ENCODE assay signal across 8 cellular contexts in genomic region chr7:142303650-142304049, GRCh38. TPM values are rescaled to one million over a fixed set of nuclear protein-coding genes. Genes with fewer than 3 reads are reported as not detected.
DNase-seq lines count a peak whose midpoint lies in the region; ATAC-seq and TF ChIP-seq lines count a peak whose summit lies in the region.

No MANE protein-coding gene starts in this region.

- no peaks in the 10 kb centered on the region for H4K20me1 ChIP-seq in HCT116 (ENCODE audit: insufficient read depth)

- H3K9ac ChIP-seq in HCT116 (ENCODE audit: low read length) (no peak overlapping the region), liver (ENCODE audit: low read depth in 1 of 2, low read length in 2 of 2) (no peak overlapping the region)

- no peaks in the 10 kb centered on the region for H3K79me2 ChIP-seq in HCT116 (ENCODE audit: insufficient read depth, low read length)

- no TSS peak for BruUV-seq in HCT116 (replicated peaks; lab: Mats Ljungman, UMichigan)

- H3K4me1 ChIP-seq in HCT116 (ENCODE audit: control insufficient read depth in 1 of 2, insufficient read depth in 2 of 2, low read length in 2 of 2) (no peaks in the 10 kb centered on the region), liver (ENCODE audit: control insufficient read depth in 4 of 4, insufficient read depth in 4 of 4, low read length in 3 of 4) (no peaks in the 10 kb centered on the region)

- TF ChIP-seq RAD21 in HCT116 (IDR thresholded peaks at IDR 0.05; ENCODE audit: low read depth): peak; percentile 59
- TF ChIP-seq RAD21 in liver (IDR thresholded peaks at IDR 0.05): peak; percentile 18 to 25

- POLR2A ChIA-PET in HCT116 (lab: Charles Lee): interaction anchor here (1.0 kb wide), 1 partner anchor 39 kb away, joined by 3 read pairs; no protein-coding TSS in a partner anchor

- no peak overlapping the region for H3K4me2 ChIP-seq in HCT116 (ENCODE audit: low read length)

- intact Hi-C loops in HCT116 (cut with micrococcal nuclease): loop anchor here (2.0 kb wide), 1 partner anchor 329 kb away; no protein-coding TSS in a partner anchor

- H3K27me3 ChIP-seq in HCT116 (ENCODE audit: insufficient read depth, low read length): no peaks in the 10 kb centered on the region
- peaks cover 0 to 15% (median 1%) of the 10 kb centered on the region in 4 donors for H3K27me3 ChIP-seq in liver (ENCODE audit: control insufficient read depth in 4 of 4, insufficient read depth in 4 of 4, low read length in 3 of 4)

- H3K9me2 ChIP-seq in HCT116 (ENCODE audit: insufficient read depth): no peaks in the 10 kb centered on the region

- CTCF ChIA-PET in HCT116 (lab: Charles Lee): interaction anchor here (1.0 to 4.3 kb wide), 17 partner anchors 9 to 328 kb away, joined by 3 to 33 read pairs (median 6); no protein-coding TSS in a partner anchor

- no peak for TF ChIP-seq POLR2A in HCT116 (IDR thresholded peaks at IDR 0.05; ENCODE audit: borderline replicate concordance, extremely low read depth, insufficient read depth, insufficient read length)

- H3K9me3 ChIP-seq in HCT116 (ENCODE audit: control insufficient read depth in 1 of 2, insufficient read depth in 1 of 2, low read depth in 1 of 2, low read length in 2 of 2) (no peaks in the 10 kb centered on the region), liver (ENCODE audit: control insufficient read depth in 4 of 4, low read length in 3 of 4) (no peaks in the 10 kb centered on the region)

- no peak overlapping the region for H3K27ac ChIP-seq in HCT116 (ENCODE audit: low read depth, low read length)
- no peak overlapping the region for H3K27ac ChIP-seq in liver (ENCODE audit: low read depth in 1 of 2, low read length in 2 of 2)

- no peak overlapping the region for H2AFZ ChIP-seq in HCT116 (ENCODE audit: low read depth, low read length, poor library complexity, severe bottlenecking)

- DNase-seq in Daoy (ENCODE audit: low read depth) (peak; percentile 45), HCT116 (ENCODE audit: low read depth, low spot score) (peak; percentile 18), HCEC 1CT (no peak), amygdala (lab: John Stamatoyannopoulos, UW) (no peak)
- no peak for DNase-seq in activated naive CD4-positive, alpha-beta T cell (lab: John Stamatoyannopoulos, UW)

- H3K36me3 ChIP-seq in HCT116 (ENCODE audit: control insufficient read depth in 1 of 2, insufficient read depth in 2 of 2, low read length in 2 of 2) (no peaks in the 10 kb centered on the region), liver (ENCODE audit: control insufficient read depth in 4 of 4, insufficient read depth in 3 of 4, low read depth in 1 of 4, low read length in 3 of 4) (no peaks in the 10 kb centered on the region)

- TF ChIP-seq CTCF in HCT116 (IDR thresholded peaks at IDR 0.05 in 2 of 3, conservative IDR thresholded peaks at IDR 0.05 in 1 of 3; ENCODE audit: borderline replicate concordance in 1 of 3, insufficient read depth in 1 of 3, low read depth in 2 of 3, low read length in 2 of 3) (peak; percentile 50 to 57 (median 54); a peak in 5 of 6 replicates), liver (IDR thresholded peaks at IDR 0.05; ENCODE audit: low read depth, low read length, missing input control) (peak; percentile 6)

- RAD21 ChIA-PET in HCT116 (lab: Charles Lee; ENCODE audit: low non-redundant PET in 1 of 2, low total read pairs in 2 of 2, uncharacterized antibody in 2 of 2, unreplicated experiment in 2 of 2): no interaction called here

- peak; percentile 79 for ATAC-seq in HCT116
- peak; percentile 68 for ATAC-seq in SK-N-SH treated with all-trans-retinoic acid at 6 μM for 48 hours
- ATAC-seq in HG03520 (IDR thresholded peaks at IDR 0.05; ENCODE audit: unreplicated experiment): no peak

- H3K4me3 ChIP-seq in HCT116 (replicated peaks in 1 of 2; ENCODE audit: low read depth in 1 of 2, low read length in 2 of 2): no peak overlapping the region
- no peak overlapping the region for H3K4me3 ChIP-seq in liver (ENCODE audit: low read depth in 1 of 3, low read length in 3 of 3)

- 20% methylated on average over 2 of the region's 2 CpGs for WGBS in liver

TF ChIP-seq in HCT116, 20 proteins besides CTCF, POLR2A, EP300 and RAD21:
- TF ChIP-seq ZBTB33 (IDR thresholded peaks at IDR 0.05; ENCODE audit: extremely low read depth, insufficient replicate concordance, low read length): no peak
TF ChIP-seq in HCT116: peak in this region for 0.

TF ChIP-seq in SK-N-SH treated with all-trans-retinoic acid at 6 μM for 48 hours, 23 proteins besides CTCF, POLR2A, EP300 and RAD21:
- TF ChIP-seq POU6F1 (CRISPR knock-in tag; IDR thresholded peaks at IDR 0.05; ENCODE audit: borderline replicate concordance, low read depth): no peak
- no peak for TF ChIP-seq TOX (CRISPR knock-in tag; IDR thresholded peaks at IDR 0.05; ENCODE audit: borderline replicate concordance)
- TF ChIP-seq SNAI2 (CRISPR knock-in tag; IDR thresholded peaks at IDR 0.05): no peak

TF ChIP-seq in liver, 16 proteins besides CTCF, POLR2A, EP300 and RAD21:
- no peak for TF ChIP-seq SP1 (IDR thresholded peaks at IDR 0.05)
- no peak for TF ChIP-seq ATF3 (IDR thresholded peaks at IDR 0.05)
- no peak for TF ChIP-seq NR2F2 (IDR thresholded peaks at IDR 0.05)
- no peak for TF ChIP-seq JUND (IDR thresholded peaks at IDR 0.05)
- TF ChIP-seq HNF4A (conservative IDR thresholded peaks at IDR 0.05): no peak
TF ChIP-seq in liver: peak in this region for 0.

RNA-seq across cellular contexts. Expression of gene PRSS58, which starts 45.8 kb away (rescaled TPM):
- not detected in 2 replicates for total RNA-seq in Daoy (2014; rRNA removed; shearing (Covaris generic))
- total RNA-seq in HCT116 (2021; ENCODE audit: unreplicated experiment) (not detected), liver (not detected)
- polyA plus RNA-seq in HCT116 (2012): not detected in 2 replicates
- not detected for polyA plus RNA-seq in liver

Comparison
In these comparisons a context has a peak if more than half of its experiments do, and no peak if none do; other contexts are left out.
1. DNase-seq: peak in Daoy (single experiment) and HCT116 (single experiment); none in HCEC 1CT (single experiment), activated naive CD4-positive, alpha-beta T cell (0 of 4) and amygdala (0 of 56).